In genomic region chr6:91483415-91483814, GRCh38 we compare ENCODE assay signal across 16 cellular contexts.
DNase-seq lines count a peak whose midpoint lies in the region; ATAC-seq and TF ChIP-seq lines count a peak whose summit lies in the region.
"Had no signal": no experiment of that assay in that cellular context is flagged by ENCODE, and none has a peak within 500 bp of the region (broad histone marks: within the 10 kb centered on the region; RNA-seq: fewer than 3 reads in every experiment).

No MANE protein-coding gene starts in this region.

- no peak overlapping the region for H3K9ac ChIP-seq in neuronal stem cell (ENCODE audit: low read depth, low read length, poor library complexity)
- H3K9ac ChIP-seq: parathyroid adenoma had no signal

- ATAC-seq in GM19035 (IDR thresholded peaks at IDR 0.05; ENCODE audit: unreplicated experiment): peak; percentile 37
- peak; percentile 32 for ATAC-seq in HG02678 (IDR thresholded peaks at IDR 0.05; ENCODE audit: unreplicated experiment)
- ATAC-seq in HG03378 (IDR thresholded peaks at IDR 0.05; ENCODE audit: unreplicated experiment): peak; percentile 40
- ATAC-seq: activated CD4-positive, alpha-beta T cell treated with anti-CD3 and anti-CD28 coated beads for 36 hours; PC-3 had no signal

- peaks cover 0 to 8% (median 0%) of the 10 kb centered on the region in 3 experiments for H3K27me3 ChIP-seq in neuronal stem cell (ENCODE audit: control insufficient read depth in 3 of 3, insufficient read depth in 3 of 3, low read depth in 1 of 3, low read length in 3 of 3)
- H3K27me3 ChIP-seq: upper lobe of left lung had no signal

- H2BK12ac ChIP-seq in neuronal stem cell (ENCODE audit: low read length): no peak overlapping the region

- no peak overlapping the region for H4K8ac ChIP-seq in neuronal stem cell (ENCODE audit: low read depth, low read length)

- no peak overlapping the region for H3K27ac Mint-ChIP-seq in Calu3 (ENCODE audit: unreplicated experiment)
- H3K27ac Mint-ChIP-seq: activated CD4-positive, alpha-beta T cell treated with anti-CD3 and anti-CD28 coated beads for 36 hours; immature natural killer cell had no signal

- H3K36me3 Mint-ChIP-seq in Calu3 (ENCODE audit: insufficient read depth, unreplicated experiment): no peaks in the 10 kb centered on the region
- H3K36me3 Mint-ChIP-seq: immature natural killer cell had no signal

- no peak overlapping the region for H3K4me3 Mint-ChIP-seq in Calu3 (ENCODE audit: low read depth, unreplicated experiment)
- H3K4me3 Mint-ChIP-seq: activated CD4-positive, alpha-beta T cell treated with anti-CD3 and anti-CD28 coated beads for 36 hours; immature natural killer cell had no signal

- no peak for TF ChIP-seq CTCF in Calu3 (IDR thresholded peaks at IDR 0.05; ENCODE audit: unreplicated experiment)

- H3K4me2 ChIP-seq in neuronal stem cell (ENCODE audit: insufficient read depth, low read length, poor library complexity, severe bottlenecking): no peak overlapping the region

- H3K14ac ChIP-seq in neuronal stem cell (ENCODE audit: low read length): no peak overlapping the region

- WGBS in neuronal stem cell (ENCODE audit: extremely low coverage in 2 of 2, insufficient read length in 2 of 2, insufficient replicate concordance in 1 of 2), 2 donors: no CpG with 5 or more reads among the region's 3 CpGs

- H3K27me3 Mint-ChIP-seq in Calu3 (ENCODE audit: unreplicated experiment): no peaks in the 10 kb centered on the region
- H3K27me3 Mint-ChIP-seq: activated CD4-positive, alpha-beta T cell treated with anti-CD3 and anti-CD28 coated beads for 36 hours had no signal

- no peaks in the 10 kb centered on the region for H3K79me1 ChIP-seq in neuronal stem cell (ENCODE audit: low read depth, low read length)

- H2BK5ac ChIP-seq in neuronal stem cell (ENCODE audit: low read length): no peak overlapping the region

- H2AFZ ChIP-seq in neuronal stem cell (ENCODE audit: low read length): no peak overlapping the region
- H2AFZ ChIP-seq: parathyroid adenoma had no signal

- H3K4me1 ChIP-seq in neuronal stem cell (ENCODE audit: control insufficient read depth in 2 of 2, insufficient read depth in 1 of 2, low read depth in 1 of 2, low read length in 2 of 2): peaks cover 0 to 2% of the 10 kb centered on the region in 2 donors
- H3K4me1 ChIP-seq: parathyroid adenoma, upper lobe of left lung had no signal

- H2AK5ac ChIP-seq in neuronal stem cell (ENCODE audit: low read depth, low read length): no peak overlapping the region

- H3K4me1 Mint-ChIP-seq in Calu3 (ENCODE audit: low read depth, unreplicated experiment): peaks cover 12% of the 10 kb centered on the region
- H3K4me1 Mint-ChIP-seq: activated CD4-positive, alpha-beta T cell treated with anti-CD3 and anti-CD28 coated beads for 36 hours had no signal

- no peak overlapping the region for H3K18ac ChIP-seq in neuronal stem cell (ENCODE audit: low read length)

- no peak overlapping the region for H3K27ac ChIP-seq in neuronal stem cell (replicated peaks; ENCODE audit: low read length)
- H3K27ac ChIP-seq: parathyroid adenoma, upper lobe of left lung had no signal

- intact Hi-C loops in Calu3 (cut with micrococcal nuclease; ENCODE audit: unreplicated experiment): no loop called here

- no peaks in the 10 kb centered on the region for H3K36me3 ChIP-seq in neuronal stem cell (replicated peaks in 1 of 2; ENCODE audit: control insufficient read depth in 2 of 2, insufficient read depth in 2 of 2, low read length in 2 of 2)
- H3K36me3 ChIP-seq: upper lobe of left lung had no signal

- H3K4ac ChIP-seq in neuronal stem cell (ENCODE audit: low read length): no peak overlapping the region

- peak; percentile 38 for DNase-seq in CD1c-positive myeloid dendritic cell (ENCODE audit: extremely low spot score)
- DNase-seq in GM19240 (ENCODE audit: insufficient read length, low spot score): no peak
- DNase-seq in Calu3: no peak
- no peak for DNase-seq in neuronal stem cell (ENCODE audit: low spot score)
- DNase-seq in activated T-cell treated with anti-CD3 and anti-CD28 coated beads, Interleukin-2, amount 50 U/mL, for 1 hour: no peak
- DNase-seq: activated CD4-positive, alpha-beta T cell treated with anti-CD3 and anti-CD28 coated beads for 36 hours; activated T-cell treated with anti-CD3 and anti-CD28 coated beads, Interleukin-2, amount 50 U/mL, for 48 hours; immature natural killer cell; mucosa of descending colon; NCI-H2171; PC-3; upper lobe of left lung had no signal

- BruUV-seq in Calu3 (replicated peaks; lab: Mats Ljungman, UMichigan): no TSS peak

- H2BK120ac ChIP-seq in neuronal stem cell (ENCODE audit: low read depth, low read length): no peak overlapping the region

- no peak overlapping the region for H4K91ac ChIP-seq in neuronal stem cell (ENCODE audit: low read depth, low read length, poor library complexity)

- no peaks in the 10 kb centered on the region for H3K9me3 Mint-ChIP-seq in Calu3 (ENCODE audit: low read depth, unreplicated experiment)

- no peaks in the 10 kb centered on the region for H3K9me3 ChIP-seq in neuronal stem cell (replicated peaks in 1 of 2; ENCODE audit: control insufficient read depth in 2 of 2, insufficient read depth in 1 of 2, low read depth in 1 of 2, low read length in 2 of 2)
- H3K9me3 ChIP-seq: mucosa of descending colon, upper lobe of left lung had no signal

- H2BK15ac ChIP-seq in neuronal stem cell (ENCODE audit: low read length): no peak overlapping the region

- H3K4me3 ChIP-seq in neuronal stem cell (ENCODE audit: low read length in 2 of 2): no peak overlapping the region
- H3K4me3 ChIP-seq: mucosa of descending colon, upper lobe of left lung had no signal

- CTCF ChIA-PET in Calu3 (lab: Charles Lee): no interaction called here

- no peak overlapping the region for H3K23ac ChIP-seq in neuronal stem cell (ENCODE audit: low read depth, low read length, poor library complexity)
